In the genomic region with DNA sequence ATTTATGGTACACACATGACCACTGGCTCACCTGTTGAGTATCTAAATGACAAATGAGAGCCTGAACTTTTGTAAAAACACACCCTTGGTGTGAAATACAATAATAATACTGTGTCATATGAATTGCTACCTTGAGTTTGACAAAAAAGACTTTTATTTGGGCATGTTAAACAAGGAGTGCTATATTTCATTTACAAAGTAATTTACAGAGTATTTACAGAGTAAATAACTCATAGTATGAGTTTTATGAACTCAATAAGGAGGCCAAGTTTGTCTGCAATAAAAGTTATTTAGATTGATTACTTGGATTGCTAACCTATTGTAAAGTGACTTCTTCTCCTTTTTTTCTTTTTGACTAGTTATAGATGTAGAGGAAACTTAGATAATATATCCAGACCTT, we compare ENCODE assay signal across 33 cellular contexts.
"Had no signal": no experiment of that assay in that cellular context is flagged by ENCODE, and none has a peak within 500 bp of the region (broad histone marks: within the 10 kb centered on the region; RNA-seq: fewer than 3 reads in every experiment).

No MANE protein-coding gene starts in this region.

- H3K4me2 ChIP-seq: KMS-11 had no signal

- H3K4me3 ChIP-seq: MG63 had no signal

- H3K27ac ChIP-seq: KMS-11 had no signal

- DNase-seq: Karpas-422, Kasumi-1, KG1, MG63, MM.1S, MV-4-11, NCI-H1048, NCI-H1092, NCI-H1092 treated with DMSO at 0.1 percent for 48 hours, NCI-H1105, NCI-H1105 treated with DMSO at 0.1 percent for 48 hours, NCI-H1417, NCI-H1417 treated with DMSO at 0.1 percent for 48 hours, NCI-H1436, NCI-H1436 treated with DMSO at 0.1 percent for 48 hours, NCI-H146, NCI-H1694, NCI-H1694 treated with DMSO at 0.1 percent for 48 hours, NCI-H187, NCI-H187 treated with DMSO at 0.1 percent for 48 hours, NCI-H1930, NCI-H2029, NCI-H2029 treated with DMSO at 0.1 percent for 48 hours, NCI-H2081 treated with DMSO at 0.1 percent for 48 hours, NCI-H2107, NCI-H2171, NCI-H2171 treated with DMSO at 0.1 percent for 48 hours, NCI-H2227 treated with DMSO at 0.1 percent for 48 hours, NCI-H345, NCI-H446, NCI-H446 treated with DMSO at 0.1 percent for 48 hours, NCI-H510A had no signal

- H3K9me3 ChIP-seq: MG63 had no signal

- H3K36me3 ChIP-seq: MG63 had no signal

- H3K27me3 ChIP-seq: MG63 had no signal

- H3K9ac ChIP-seq: KMS-11 had no signal
